In genomic region chr3:196440041-196440537, GRCh38 we compare ENCODE assay signal across 12 cellular contexts. TPM values are rescaled to one million over a fixed set of nuclear protein-coding genes. Genes with fewer than 3 reads are reported as not detected.
DNase-seq lines count a peak whose midpoint lies in the region; ATAC-seq and TF ChIP-seq lines count a peak whose summit lies in the region.
"Had no signal": no experiment of that assay in that cellular context is flagged by ENCODE, and none has a peak within 500 bp of the region (broad histone marks: within the 10 kb centered on the region; RNA-seq: fewer than 3 reads in every experiment).

No MANE protein-coding gene starts in this region.

- no peak overlapping the region for H3K4me3 ChIP-seq in AG10803 (ENCODE audit: low read length)
- H3K4me3 ChIP-seq: vagina had no signal

- no peaks in the 10 kb centered on the region for H3K4me1 ChIP-seq in foreskin keratinocyte
- H3K4me1 ChIP-seq: vagina had no signal

- TF ChIP-seq CTCF in AG10803 (conservative IDR thresholded peaks at IDR 0.05; ENCODE audit: low read length): no peak
- TF ChIP-seq CTCF in foreskin keratinocyte (conservative IDR thresholded peaks at IDR 0.05): no peak

- H3K27ac ChIP-seq in foreskin keratinocyte: no peak overlapping the region

- H3K27me3 ChIP-seq in foreskin keratinocyte: no peaks in the 10 kb centered on the region
- H3K27me3 ChIP-seq: vagina had no signal

- intact Hi-C loops in Right ventricle myocardium superior (cut with DNase I): no loop called here

- peak; percentile 54 for ATAC-seq in GM19395 (IDR thresholded peaks at IDR 0.05; ENCODE audit: unreplicated experiment)
- peak; percentile 76 for ATAC-seq in Right ventricle myocardium superior (ENCODE audit: poor library complexity)
- ATAC-seq in foreskin keratinocyte: no peak

- DNase-seq in AG10803 (ENCODE audit: low read depth): peak; percentile 90
- peak; percentile 69 for DNase-seq in HS-5 (ENCODE audit: low read depth)
- peak; percentile 67 for DNase-seq in Right ventricle myocardium superior
- no peak for DNase-seq in iPS-NIHi11 (ENCODE audit: low spot score)
- no peak for DNase-seq in HuH-7.5 (ENCODE audit: low spot score)
- DNase-seq in foreskin keratinocyte: no peak
- DNase-seq in activated CD4-positive, alpha-beta T cell treated with anti-CD3 and anti-CD28 coated beads, Interleukin-2, amount 50 U/mL, for 1 hour: no peak
- DNase-seq: activated CD4-positive, alpha-beta T cell treated with anti-CD3 and anti-CD28 coated beads, Interleukin-2, amount 50 U/mL, for 4 hours; C1 segment of cervical spinal cord; NCI-H226 had no signal

RNA-seq across cellular contexts. Expression of gene UBXN7, which starts 7.9 kb away (rescaled TPM):
- total RNA-seq in Right ventricle myocardium superior (33.3 TPM), foreskin keratinocyte (17.8 and 21.5 TPM in 2 replicates)
- 2.9 and 3.0 TPM in 2 replicates for polyA plus RNA-seq in foreskin keratinocyte

Comparison
In these comparisons a context has a peak if more than half of its experiments do, and no peak if none do; other contexts are left out.
1. DNase-seq: peak in AG10803 (single experiment), HS-5 (single experiment) and Right ventricle myocardium superior (single experiment); none in iPS-NIHi11 (single experiment), HuH-7.5 (single experiment), foreskin keratinocyte (0 of 2) and activated CD4-positive, alpha-beta T cell treated with anti-CD3 and anti-CD28 coated beads, Interleukin-2, amount 50 U/mL, for 1 hour (single experiment).